Comparison of ENCODE assay signal across 22 cellular contexts in genomic region chr10:13053794-13054462, GRCh38. TPM values are rescaled to one million over a fixed set of nuclear protein-coding genes. Genes with fewer than 3 reads are reported as not detected.
A peak's percentile ranks its signal among the peaks of the same experiment; 100 is the strongest.
DNase-seq lines count a peak whose midpoint lies in the region; ATAC-seq and TF ChIP-seq lines count a peak whose summit lies in the region.
"Had no signal": no experiment of that assay in that cellular context is flagged by ENCODE, and none has a peak within 500 bp of the region (broad histone marks: within the 10 kb centered on the region; RNA-seq: fewer than 3 reads in every experiment).

No MANE protein-coding gene starts in this region.

- TF ChIP-seq CTCF in Loucy (conservative IDR thresholded peaks at IDR 0.05; ENCODE audit: low read length) (no peak), epithelial cell of esophagus (IDR thresholded peaks at IDR 0.05; ENCODE audit: insufficient read depth, low read depth, low read length, missing control alignments) (no peak), upper lobe of right lung (IDR thresholded peaks at IDR 0.05) (no peak)

- intact Hi-C loops in upper lobe of right lung (cut with DNase I) = no loop called here

- no peak overlapping the region for H3K18ac ChIP-seq in mesenchymal stem cell (ENCODE audit: low read depth in 1 of 2, low read length in 2 of 2)

- H3K23ac ChIP-seq in mesenchymal stem cell (ENCODE audit: low read length in 2 of 2) = no peak overlapping the region

- H4K8ac ChIP-seq in mesenchymal stem cell (ENCODE audit: low read length) = no peak overlapping the region

- no peak overlapping the region for H2BK15ac ChIP-seq in mesenchymal stem cell (ENCODE audit: low read depth, poor library complexity, severe bottlenecking)

- H3K27ac Mint-ChIP-seq in activated T-cell treated with anti-CD3 and anti-CD28 coated beads, Interleukin-2, amount 50 U/mL, for 72 hours = no peak overlapping the region
- no peak overlapping the region for H3K27ac Mint-ChIP-seq in immature natural killer cell
- H3K27ac Mint-ChIP-seq: CD8-positive, alpha-beta memory T cell; neural progenitor cell had no signal

- no peaks in the 10 kb centered on the region for H3K9me2 ChIP-seq in Loucy (replicated peaks; ENCODE audit: low read depth, low read length)

- H3K4me1 Mint-ChIP-seq in activated T-cell treated with anti-CD3 and anti-CD28 coated beads, Interleukin-2, amount 50 U/mL, for 72 hours (ENCODE audit: low read depth) = no peaks in the 10 kb centered on the region
- H3K4me1 Mint-ChIP-seq in immature natural killer cell = peaks cover 16 to 22% of the 10 kb centered on the region in 2 donors
- H3K4me1 Mint-ChIP-seq: CD8-positive, alpha-beta memory T cell had no signal

- no peak overlapping the region for H2BK12ac ChIP-seq in mesenchymal stem cell (ENCODE audit: low read length in 2 of 2)

- H3K27me3 ChIP-seq in Loucy (ENCODE audit: insufficient read depth, low read length, poor library complexity, severe bottlenecking) = no peaks in the 10 kb centered on the region
- H3K27me3 ChIP-seq in upper lobe of right lung = no peaks in the 10 kb centered on the region
- H3K27me3 ChIP-seq in mesenchymal stem cell (ENCODE audit: control insufficient read depth in 1 of 2, insufficient read depth in 1 of 2, low read length in 2 of 2) = peaks cover 17 to 20% of the 10 kb centered on the region in 2 experiments
- H3K27me3 ChIP-seq: neural progenitor cell, tibial nerve had no signal

- no peak overlapping the region for H3K4me3 Mint-ChIP-seq in activated T-cell treated with anti-CD3 and anti-CD28 coated beads, Interleukin-2, amount 50 U/mL, for 72 hours
- no peak overlapping the region for H3K4me3 Mint-ChIP-seq in immature natural killer cell
- H3K4me3 Mint-ChIP-seq: CD8-positive, alpha-beta memory T cell; neural progenitor cell had no signal

- H2AK5ac ChIP-seq in mesenchymal stem cell (ENCODE audit: low read length, severe bottlenecking) = no peak overlapping the region

- peak overlapping the region; percentile 55; the same call in 1 of the 2 replicates for H2AFZ ChIP-seq in Loucy (ENCODE audit: low read length)
- H2AFZ ChIP-seq in mesenchymal stem cell (ENCODE audit: low read depth, low read length) = no peak overlapping the region
- H2AFZ ChIP-seq: neural progenitor cell had no signal

- H3K4ac ChIP-seq in mesenchymal stem cell (ENCODE audit: low read depth in 1 of 2, low read length in 2 of 2) = no peak overlapping the region

- H3K36me3 Mint-ChIP-seq in activated T-cell treated with anti-CD3 and anti-CD28 coated beads, Interleukin-2, amount 50 U/mL, for 72 hours (ENCODE audit: insufficient read depth in 2 of 2) = no peaks in the 10 kb centered on the region
- no peaks in the 10 kb centered on the region for H3K36me3 Mint-ChIP-seq in immature natural killer cell
- H3K36me3 Mint-ChIP-seq: activated naive CD4-positive, alpha-beta T cell treated with anti-CD3 and anti-CD28 coated beads, Interleukin-2, amount 50 U/mL, for 72 hours; CD8-positive, alpha-beta memory T cell; neural progenitor cell had no signal

- no peak overlapping the region for H2BK5ac ChIP-seq in mesenchymal stem cell (ENCODE audit: low read depth, low read length, poor library complexity, severe bottlenecking)

- no peaks in the 10 kb centered on the region for H3F3A ChIP-seq in Loucy (ENCODE audit: low read depth)

- H3K4me2 ChIP-seq in Loucy (ENCODE audit: low read depth, low read length, poor library complexity, severe bottlenecking) (no peak overlapping the region), mesenchymal stem cell (ENCODE audit: low read length, poor library complexity, severe bottlenecking) (no peak overlapping the region)
- H3K4me2 ChIP-seq: neural progenitor cell, smooth muscle cell had no signal

- ATAC-seq in upper lobe of right lung = peak; percentile 43
- no peak for ATAC-seq in activated T-cell treated with anti-CD3 and anti-CD28 coated beads, Interleukin-2, amount 50 U/mL, for 72 hours (replicated peaks in 1 of 2)
- ATAC-seq: activated naive CD4-positive, alpha-beta T cell treated with anti-CD3 and anti-CD28 coated beads, Interleukin-2, amount 50 U/mL, for 72 hours; left ventricle myocardium superior had no signal

- no peak overlapping the region for H4K91ac ChIP-seq in mesenchymal stem cell (ENCODE audit: low read length)

- no peaks in the 10 kb centered on the region for H4K20me1 ChIP-seq in Loucy (ENCODE audit: insufficient read depth, low read length, poor library complexity, severe bottlenecking)

- no peaks in the 10 kb centered on the region for H3K36me3 ChIP-seq in Loucy (ENCODE audit: insufficient read depth, low read length)
- H3K36me3 ChIP-seq in upper lobe of right lung = no peaks in the 10 kb centered on the region
- H3K36me3 ChIP-seq in mesenchymal stem cell (ENCODE audit: control insufficient read depth in 1 of 2, insufficient read depth in 2 of 2, low read depth in 1 of 2, low read length in 2 of 2) = no peaks in the 10 kb centered on the region
- H3K36me3 ChIP-seq: esophagus squamous epithelium, neural progenitor cell, tibial nerve had no signal

- H3K27me3 Mint-ChIP-seq in activated T-cell treated with anti-CD3 and anti-CD28 coated beads, Interleukin-2, amount 50 U/mL, for 72 hours (ENCODE audit: low read depth) = peaks cover 27% of the 10 kb centered on the region
- H3K27me3 Mint-ChIP-seq in immature natural killer cell (ENCODE audit: low read depth in 3 of 3) = peaks cover 5 to 9% (median 7%) of the 10 kb centered on the region in 3 donors

- H3K4me3 ChIP-seq in Loucy (ENCODE audit: low read length, poor library complexity, severe bottlenecking) (no peak overlapping the region), epithelial cell of esophagus (ENCODE audit: low read length) (no peak overlapping the region), upper lobe of right lung (no peak overlapping the region), mesenchymal stem cell (ENCODE audit: insufficient read depth in 1 of 2, low read depth in 1 of 2, low read length in 2 of 2) (no peak overlapping the region)
- H3K4me3 ChIP-seq: esophagus squamous epithelium, neural progenitor cell, smooth muscle cell, tibial nerve had no signal

- H3K9me3 ChIP-seq in Loucy (ENCODE audit: insufficient read depth, low read depth, low read length) (no peaks in the 10 kb centered on the region), upper lobe of right lung (no peaks in the 10 kb centered on the region), mesenchymal stem cell (ENCODE audit: control insufficient read depth, low read length) (no peaks in the 10 kb centered on the region)
- H3K9me3 ChIP-seq: esophagus squamous epithelium had no signal

- WGBS in mesenchymal stem cell = 81% methylated on average over 6 of the region's 7 CpGs

- H3K27ac ChIP-seq in upper lobe of right lung (no peak overlapping the region), mesenchymal stem cell (ENCODE audit: low read length, poor library complexity, severe bottlenecking) (no peak overlapping the region)
- H3K27ac ChIP-seq: esophagus squamous epithelium, neural progenitor cell, tibial nerve had no signal

- no peak overlapping the region for H3K9ac ChIP-seq in Loucy (ENCODE audit: low read depth, low read length, poor library complexity, severe bottlenecking)
- H3K9ac ChIP-seq in mesenchymal stem cell (ENCODE audit: low read length) = no peak overlapping the region
- H3K9ac ChIP-seq: neural progenitor cell had no signal

- H3K79me2 ChIP-seq in Loucy (ENCODE audit: insufficient read depth, low read length) = no peaks in the 10 kb centered on the region

- H2BK120ac ChIP-seq in mesenchymal stem cell (ENCODE audit: low read depth, low read length) = no peak overlapping the region

- peak overlapping the region in 1 of 2 experiments; percentile 19 for H3K14ac ChIP-seq in mesenchymal stem cell (ENCODE audit: low read length in 2 of 2)

- H3K79me1 ChIP-seq in mesenchymal stem cell (replicated peaks; ENCODE audit: low read length, poor library complexity, severe bottlenecking) = no peaks in the 10 kb centered on the region

- DNase-seq in NCI-H345 treated with DMSO at 0.1 percent for 48 hours (lab: John Stamatoyannopoulos, UW; ENCODE audit: unreplicated experiment) (peak; percentile 25), epithelial cell of esophagus (ENCODE audit: low read depth) (peak; percentile 88), upper lobe of right lung (no peak), mesenchymal stem cell (no peak), immature natural killer cell (no peak)
- DNase-seq in activated T-cell treated with anti-CD3 and anti-CD28 coated beads, Interleukin-2, amount 50 U/mL, for 72 hours = no peak
- DNase-seq: activated CD8-positive, alpha-beta memory T cell treated with anti-CD3 and anti-CD28 coated beads for 24 hours; activated T-cell treated with anti-CD3 and anti-CD28 coated beads, Interleukin-2, amount 50 U/mL, for 48 hours; CD8-positive, alpha-beta memory T cell; cerebellar nuclear complex; DND-41; esophagus squamous epithelium; HCEC 1CT; left ventricle myocardium superior; NCI-H1436 treated with DMSO at 0.1 percent for 48 hours; stimulated activated CD4-positive, alpha-beta T cell treated with anti-CD3 and anti-CD28 coated beads, Interleukin-2, amount 100 ng/mL, for 48 hours; stimulated activated naive CD4-positive, alpha-beta T cell treated with Interleukin-2 at 50 U/mL for 16 hours had no signal

- H3K4me1 ChIP-seq in Loucy (ENCODE audit: insufficient read depth, low read length, poor library complexity, severe bottlenecking) (no peaks in the 10 kb centered on the region), upper lobe of right lung (no peaks in the 10 kb centered on the region), mesenchymal stem cell (ENCODE audit: control insufficient read depth, insufficient read depth, low read depth, low read length) (no peaks in the 10 kb centered on the region)

- no peaks in the 10 kb centered on the region for H3K9me3 Mint-ChIP-seq in activated T-cell treated with anti-CD3 and anti-CD28 coated beads, Interleukin-2, amount 50 U/mL, for 72 hours
- H3K9me3 Mint-ChIP-seq in immature natural killer cell = no peaks in the 10 kb centered on the region
- H3K9me3 Mint-ChIP-seq: activated naive CD4-positive, alpha-beta T cell treated with anti-CD3 and anti-CD28 coated beads, Interleukin-2, amount 50 U/mL, for 72 hours; neural progenitor cell had no signal

RNA-seq across cellular contexts. Expression of gene OPTN, which starts 46.0 kb away (rescaled TPM):
- 61.5 TPM for total RNA-seq in upper lobe of right lung
- polyA plus RNA-seq in mesenchymal stem cell (2013, experiment 1 of 2) = 61.0 TPM
- polyA plus RNA-seq in mesenchymal stem cell (2013, experiment 2 of 2) = 59.1 TPM
- total RNA-seq in activated T-cell treated with anti-CD3 and anti-CD28 coated beads, Interleukin-2, amount 50 U/mL, for 72 hours = 100 to 1,000 TPM in 1 of 2 donors, 10 to 100 TPM in 1; 69.8 to 121 TPM
- 100 to 1,000 TPM in 1 of 3 donors, 10 to 100 TPM in 2; 35.4 to 103 (median 71.8) TPM for polyA plus RNA-seq in immature natural killer cell

RNA-seq across cellular contexts. Expression of gene CCDC3, which starts 52.4 kb away (rescaled TPM):
- total RNA-seq in upper lobe of right lung = 10.2 TPM
- polyA plus RNA-seq in mesenchymal stem cell (2013, experiment 1 of 2) = 138 TPM
- 139 TPM for polyA plus RNA-seq in mesenchymal stem cell (2013, experiment 2 of 2)
- 1 to 10 TPM; 1.5 to 5.0 TPM for total RNA-seq in activated T-cell treated with anti-CD3 and anti-CD28 coated beads, Interleukin-2, amount 50 U/mL, for 72 hours
- polyA plus RNA-seq in immature natural killer cell = not detected
- total RNA-seq: CD8-positive, alpha-beta memory T cell had no signal
- polyA plus RNA-seq: CD8-positive, alpha-beta memory T cell had no signal

Comparison
In these comparisons a context has a peak if more than half of its experiments do, and no peak if none do; other contexts are left out.
1. DNase-seq: peak in NCI-H345 treated with DMSO at 0.1 percent for 48 hours (single experiment) and epithelial cell of esophagus (single experiment); none in upper lobe of right lung (single experiment), mesenchymal stem cell (single experiment), activated T-cell treated with anti-CD3 and anti-CD28 coated beads, Interleukin-2, amount 50 U/mL, for 72 hours (0 of 2) and immature natural killer cell (0 of 3).